Comparison of ENCODE assay signal across 11 cellular contexts in the genomic region with DNA sequence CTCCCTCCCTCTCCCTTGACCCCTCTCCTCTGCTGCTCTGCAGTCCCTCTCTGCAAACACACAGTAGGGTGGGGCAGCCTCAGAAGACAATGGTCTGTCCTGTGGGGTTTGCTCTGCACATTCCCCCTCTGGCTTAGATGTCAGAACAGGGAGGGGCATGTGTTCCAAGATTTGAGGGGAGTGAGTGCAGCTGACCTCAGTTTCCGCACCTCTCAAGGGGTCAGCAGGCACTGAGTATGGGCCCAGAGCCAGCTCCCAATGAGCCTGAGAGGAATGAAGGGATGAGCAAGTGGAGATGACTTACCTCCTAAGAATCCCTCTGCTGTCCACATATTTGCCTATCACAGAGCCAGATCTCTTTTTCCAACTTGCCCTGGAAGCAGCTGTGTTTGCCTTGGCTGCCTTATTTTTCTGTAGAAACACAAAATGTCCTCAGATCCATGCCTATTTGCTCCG.
DNase-seq lines count a peak whose midpoint lies in the region; ATAC-seq and TF ChIP-seq lines count a peak whose summit lies in the region.
"Had no signal": no experiment of that assay in that cellular context is flagged by ENCODE, and none has a peak within 500 bp of the region (broad histone marks: within the 10 kb centered on the region; RNA-seq: fewer than 3 reads in every experiment).

No MANE protein-coding gene starts in this region.

- H3K9me3 Mint-ChIP-seq in endothelial cell (ENCODE audit: unreplicated experiment), result no peaks in the 10 kb centered on the region
- H3K9me3 Mint-ChIP-seq: activated naive CD8-positive, alpha-beta T cell treated with anti-CD3 and anti-CD28 coated beads, Interleukin-2, amount 10 ng/mL, durations not matched to agents 7 days and 5 days; natural killer cell treated with Interleukin-12 subunit alpha and Interleukin-12 subunit beta and Interleukin-15 and Interleukin-18, amount 100 ng/mL, for 72 hours had no signal

- no peak overlapping the region for H3K9ac ChIP-seq in PC-3 (ENCODE audit: low read length)
- no peak overlapping the region for H3K9ac ChIP-seq in fibroblast of lung (ENCODE audit: insufficient read depth, low read length)

- H3K4me3 ChIP-seq in PC-3 (ENCODE audit: low read length) (no peak overlapping the region), fibroblast of lung (replicated peaks in 1 of 4; ENCODE audit: control extremely low read depth in 1 of 4, insufficient read depth in 1 of 4, low read depth in 3 of 4, low read length in 4 of 4) (no peak overlapping the region), H7 (ENCODE audit: insufficient read depth, low read depth, low read length) (no peak overlapping the region)

- no peak overlapping the region for H3K27ac Mint-ChIP-seq in endothelial cell (ENCODE audit: unreplicated experiment)
- H3K27ac Mint-ChIP-seq: activated naive CD8-positive, alpha-beta T cell treated with anti-CD3 and anti-CD28 coated beads, Interleukin-2, amount 10 ng/mL, durations not matched to agents 7 days and 5 days; natural killer cell treated with Interleukin-12 subunit alpha and Interleukin-12 subunit beta and Interleukin-15 and Interleukin-18, amount 100 ng/mL, for 72 hours had no signal

- no TSS peak for BruUV-seq in PC-3 (replicated peaks; lab: Mats Ljungman, UMichigan)

- CTCF ChIA-PET in PC-3 (lab: Charles Lee), result no interaction called here

- DNase-seq in ELR (ENCODE audit: low read depth) (peak; percentile 90), PC-3 (peak; percentile 78), fibroblast of lung (ENCODE audit: low read depth in 2 of 2) (peak; percentile 44 to 73), renal cortical epithelial cell (ENCODE audit: low read depth) (peak; percentile 25), endothelial cell (ENCODE audit: low spot score) (no peak), H7 (no peak)
- DNase-seq in activated naive CD4-positive, alpha-beta T cell (lab: John Stamatoyannopoulos, UW), result no peak
- DNase-seq: activated naive CD8-positive, alpha-beta T cell treated with anti-CD3 and anti-CD28 coated beads, Interleukin-2, amount 10 ng/mL, durations not matched to agents 7 days and 5 days; effector CD8-positive, alpha-beta T cell had no signal

- H3K27me3 ChIP-seq in PC-3 (ENCODE audit: low read length) (no peaks in the 10 kb centered on the region), fibroblast of lung (ENCODE audit: control insufficient read depth, insufficient read depth, low read length) (no peaks in the 10 kb centered on the region), H7 (ENCODE audit: control insufficient read depth, insufficient read depth, low read length) (no peaks in the 10 kb centered on the region)

- no peak overlapping the region for H3K4me3 Mint-ChIP-seq in endothelial cell (ENCODE audit: unreplicated experiment)
- H3K4me3 Mint-ChIP-seq: activated naive CD8-positive, alpha-beta T cell treated with anti-CD3 and anti-CD28 coated beads, Interleukin-2, amount 10 ng/mL, durations not matched to agents 7 days and 5 days; natural killer cell treated with Interleukin-12 subunit alpha and Interleukin-12 subunit beta and Interleukin-15 and Interleukin-18, amount 100 ng/mL, for 72 hours had no signal

- no peaks in the 10 kb centered on the region for H3K9me2 ChIP-seq in PC-3 (replicated peaks; ENCODE audit: low read length)

- POLR2A ChIA-PET in PC-3 (lab: Charles Lee; ENCODE audit: unreplicated experiment), result no interaction called here

- peak; percentile 35; the same call in 1 of the 2 replicates for ATAC-seq in PC-3
- ATAC-seq in GM18868 (IDR thresholded peaks at IDR 0.05; ENCODE audit: unreplicated experiment), result no peak
- ATAC-seq: natural killer cell treated with Interleukin-12 subunit alpha and Interleukin-12 subunit beta and Interleukin-15 and Interleukin-18, amount 100 ng/mL, for 72 hours had no signal

- H3K36me3 Mint-ChIP-seq in endothelial cell (ENCODE audit: low read depth, unreplicated experiment), result peaks cover 6% of the 10 kb centered on the region

- peaks cover 3% of the 10 kb centered on the region for H3K27me3 Mint-ChIP-seq in endothelial cell (ENCODE audit: unreplicated experiment)
- H3K27me3 Mint-ChIP-seq: activated naive CD8-positive, alpha-beta T cell treated with anti-CD3 and anti-CD28 coated beads, Interleukin-2, amount 10 ng/mL, durations not matched to agents 7 days and 5 days; natural killer cell treated with Interleukin-12 subunit alpha and Interleukin-12 subunit beta and Interleukin-15 and Interleukin-18, amount 100 ng/mL, for 72 hours had no signal

- no peaks in the 10 kb centered on the region for H3F3A ChIP-seq in PC-3 (ENCODE audit: low read length, unreplicated experiment)

- H3K27ac ChIP-seq in PC-3 (ENCODE audit: low read length), result no peak overlapping the region
- no peak overlapping the region for H3K27ac ChIP-seq in fibroblast of lung (ENCODE audit: insufficient read depth, low read length)

- intact Hi-C loops in PC-3 (cut with micrococcal nuclease), result loop anchor here (5.0 kb wide), 1 partner anchor 339 kb away; no protein-coding TSS in a partner anchor

- TF ChIP-seq CTCF in PC-3 (conservative IDR thresholded peaks at IDR 0.05; ENCODE audit: low read depth, low read length) (no peak), fibroblast of lung (conservative IDR thresholded peaks at IDR 0.05 in 1 of 2, IDR thresholded peaks at IDR 0.05 in 1 of 2; ENCODE audit: low read depth in 1 of 2, low read length in 2 of 2) (no peak), endothelial cell (IDR thresholded peaks at IDR 0.05; ENCODE audit: unreplicated experiment) (no peak)

- H3K9me3 ChIP-seq in PC-3 (ENCODE audit: low read length), result no peaks in the 10 kb centered on the region
- H3K9me3 ChIP-seq in fibroblast of lung (ENCODE audit: control insufficient read depth, insufficient read depth, low read depth, low read length), result no peaks in the 10 kb centered on the region

- no peaks in the 10 kb centered on the region for H3K36me3 ChIP-seq in PC-3 (ENCODE audit: low read depth, low read length)
- no peaks in the 10 kb centered on the region for H3K36me3 ChIP-seq in fibroblast of lung (ENCODE audit: control insufficient read depth, insufficient read depth, low read length)
- H3K36me3 ChIP-seq in H7 (replicated peaks; ENCODE audit: control insufficient read depth, insufficient read depth, low read length), result no peaks in the 10 kb centered on the region

- H2AFZ ChIP-seq in PC-3 (ENCODE audit: low read length), result no peak overlapping the region
- H2AFZ ChIP-seq in fibroblast of lung (ENCODE audit: low read length), result no peak overlapping the region

- H3K79me2 ChIP-seq in PC-3 (ENCODE audit: low read length), result no peaks in the 10 kb centered on the region
- no peaks in the 10 kb centered on the region for H3K79me2 ChIP-seq in fibroblast of lung (ENCODE audit: control insufficient read depth, insufficient read depth, low read length)

- H4K20me1 ChIP-seq in PC-3 (ENCODE audit: low read length) (no peaks in the 10 kb centered on the region), fibroblast of lung (ENCODE audit: control insufficient read depth, extremely low read depth, insufficient read depth, low read length) (no peaks in the 10 kb centered on the region)

- peaks cover 8% of the 10 kb centered on the region for H3K4me1 Mint-ChIP-seq in endothelial cell (ENCODE audit: unreplicated experiment)
- H3K4me1 Mint-ChIP-seq: activated naive CD8-positive, alpha-beta T cell treated with anti-CD3 and anti-CD28 coated beads, Interleukin-2, amount 10 ng/mL, durations not matched to agents 7 days and 5 days had no signal

- H3K4me1 ChIP-seq in PC-3 (ENCODE audit: insufficient read depth, low read length) (peaks cover 11% of the 10 kb centered on the region), fibroblast of lung (ENCODE audit: control insufficient read depth, extremely low read depth, insufficient read depth, low read length) (peaks cover 5% of the 10 kb centered on the region)

- H3K4me2 ChIP-seq in PC-3 (ENCODE audit: low read length), result peak overlapping the region; percentile 56; the same call in 1 of the 2 replicates
- H3K4me2 ChIP-seq in fibroblast of lung (ENCODE audit: extremely low read depth, insufficient read depth, low read length), result no peak overlapping the region

Comparison
In these comparisons a context has a peak if more than half of its experiments do, and no peak if none do; other contexts are left out.
1. DNase-seq: peak in ELR (single experiment), PC-3 (single experiment), fibroblast of lung (2 of 2) and renal cortical epithelial cell (single experiment); none in endothelial cell (single experiment), activated naive CD4-positive, alpha-beta T cell (0 of 4) and H7 (single experiment).